Comparison of ENCODE assay signal across 32 cellular contexts in genomic region chr5:170444181-170444580, GRCh38. TPM values are rescaled to one million over a fixed set of nuclear protein-coding genes. Genes with fewer than 3 reads are reported as not detected.
"Had no signal": no experiment of that assay in that cellular context is flagged by ENCODE, and none has a peak within 500 bp of the region (broad histone marks: within the 10 kb centered on the region; RNA-seq: fewer than 3 reads in every experiment).

No MANE protein-coding gene starts in this region.

- H3K4me3 ChIP-seq: SJCRH30, SK-N-MC had no signal

- H3K27me3 ChIP-seq: brain microvascular endothelial cell had no signal

- H3K4me3 Mint-ChIP-seq: activated CD4-positive, alpha-beta T cell treated with anti-CD3 and anti-CD28 coated beads, Interleukin-2, amount 10 ng/mL, durations not matched to agents 24 days and 14 days; activated CD8-positive, alpha-beta T cell treated with anti-CD3 and anti-CD28 coated beads for 36 hours; activated naive CD4-positive, alpha-beta T cell treated with anti-CD3 and anti-CD28 coated beads, Interleukin-2, amount 10 ng/mL, durations not matched to agents 7 days and 5 days; activated naive CD8-positive, alpha-beta T cell; activated naive CD8-positive, alpha-beta T cell treated with anti-CD3 and anti-CD28 coated beads, Interleukin-2, amount 50 U/mL, for 24 hours; activated T-cell treated with anti-CD3 and anti-CD28 coated beads, Interleukin-2, amount 50 U/mL, for 4 hours; central memory CD8-positive, alpha-beta T cell had no signal

- H3K4me1 Mint-ChIP-seq: activated CD4-positive, alpha-beta T cell treated with anti-CD3 and anti-CD28 coated beads, Interleukin-2, amount 10 ng/mL, durations not matched to agents 24 days and 14 days; central memory CD8-positive, alpha-beta T cell had no signal

- H3K27ac Mint-ChIP-seq: activated CD4-positive, alpha-beta T cell treated with anti-CD3 and anti-CD28 coated beads, Interleukin-2, amount 10 ng/mL, durations not matched to agents 24 days and 14 days; activated CD8-positive, alpha-beta T cell treated with anti-CD3 and anti-CD28 coated beads for 36 hours; activated naive CD4-positive, alpha-beta T cell treated with anti-CD3 and anti-CD28 coated beads, Interleukin-2, amount 10 ng/mL, durations not matched to agents 7 days and 5 days; activated naive CD8-positive, alpha-beta T cell; activated naive CD8-positive, alpha-beta T cell treated with anti-CD3 and anti-CD28 coated beads, Interleukin-2, amount 50 U/mL, for 24 hours had no signal

- H3K36me3 ChIP-seq: brain microvascular endothelial cell, SJCRH30 had no signal

- H3K9me3 Mint-ChIP-seq: activated CD4-positive, alpha-beta T cell treated with anti-CD3 and anti-CD28 coated beads, Interleukin-2, amount 10 ng/mL, durations not matched to agents 24 days and 14 days; activated naive CD4-positive, alpha-beta T cell treated with anti-CD3 and anti-CD28 coated beads, Interleukin-2, amount 10 ng/mL, durations not matched to agents 7 days and 5 days; central memory CD8-positive, alpha-beta T cell had no signal

- H3K27ac ChIP-seq: brain microvascular endothelial cell, SJCRH30, SK-N-MC had no signal

- H3K4me1 ChIP-seq: SJCRH30 had no signal

- DNase-seq: activated CD4-positive, alpha-beta T cell treated with anti-CD3 and anti-CD28 coated beads, Interleukin-2, amount 10 ng/mL, durations not matched to agents 24 days and 14 days; activated CD4-positive, alpha-beta T cell treated with anti-CD3 and anti-CD28 coated beads, Interleukin-2, amount 50 U/mL, for 4 hours; activated CD8-positive, alpha-beta memory T cell treated with anti-CD3 and anti-CD28 coated beads, Interleukin-2, amount 50 U/mL, for 4 hours; activated CD8-positive, alpha-beta T cell treated with anti-CD3 and anti-CD28 coated beads for 36 hours; activated effector memory CD4-positive, alpha-beta T cell treated with Interleukin-2 at 50 U/mL for 16 hours; activated naive CD4-positive, alpha-beta T cell treated with anti-CD3 and anti-CD28 coated beads, Interleukin-2, amount 10 ng/mL, durations not matched to agents 7 days and 5 days; activated naive CD8-positive, alpha-beta T cell treated with anti-CD3 and anti-CD28 coated beads, Interleukin-2, amount 50 U/mL, for 24 hours; activated T-cell treated with anti-CD3 and anti-CD28 coated beads for 4 hours; activated T-cell treated with anti-CD3 and anti-CD28 coated beads, Interleukin-2, amount 50 U/mL, for 4 hours; anterior cingulate cortex; brain microvascular endothelial cell; Kasumi-1; KG1; MM.1S; MV-4-11; NCI-H1092; NCI-H1436 treated with DMSO at 0.1 percent for 48 hours; NCI-H1694 treated with DMSO at 0.1 percent for 48 hours; NCI-H2029; NCI-H446; NCI-H510A treated with DMSO at 0.1 percent for 48 hours; NCI-H526 treated with DMSO at 0.1 percent for 48 hours; NCI-H774; SHP77; SJCRH30; T1000 had no signal

- H3K27me3 Mint-ChIP-seq: activated CD4-positive, alpha-beta T cell treated with anti-CD3 and anti-CD28 coated beads, Interleukin-2, amount 10 ng/mL, durations not matched to agents 24 days and 14 days; activated CD8-positive, alpha-beta T cell treated with anti-CD3 and anti-CD28 coated beads for 36 hours; activated naive CD8-positive, alpha-beta T cell; activated naive CD8-positive, alpha-beta T cell treated with anti-CD3 and anti-CD28 coated beads, Interleukin-2, amount 50 U/mL, for 24 hours; central memory CD8-positive, alpha-beta T cell had no signal

- H3K36me3 Mint-ChIP-seq: activated naive CD4-positive, alpha-beta T cell treated with anti-CD3 and anti-CD28 coated beads, Interleukin-2, amount 10 ng/mL, durations not matched to agents 7 days and 5 days had no signal

- H3K9me3 ChIP-seq: SJCRH30 had no signal

RNA-seq across cellular contexts. Expression of gene KCNMB1, which starts 55.0 kb away (rescaled TPM):
- total RNA-seq: activated CD4-positive, alpha-beta T cell treated with anti-CD3 and anti-CD28 coated beads, Interleukin-2, amount 10 ng/mL, durations not matched to agents 24 days and 14 days; activated CD8-positive, alpha-beta T cell treated with anti-CD3 and anti-CD28 coated beads for 36 hours; RPMI7951; SJCRH30; T-helper 1 cell treated with Interleukin-12 subunit alpha and Interleukin-12 subunit beta and Interleukin-4 antibody, amounts not matched to agents 30 ng/mL and 1 ng/mL, for 36 hours; T-helper 2 cell treated with Interferon-gamma antibody and Interleukin-4, amounts not matched to agents 100 ng/mL and 5 ng/mL, for 36 hours had no signal

RNA-seq across cellular contexts. Expression of gene KCNIP1, which starts 59.6 kb away (rescaled TPM):
- total RNA-seq: activated CD4-positive, alpha-beta T cell treated with anti-CD3 and anti-CD28 coated beads, Interleukin-2, amount 10 ng/mL, durations not matched to agents 24 days and 14 days; activated CD8-positive, alpha-beta T cell treated with anti-CD3 and anti-CD28 coated beads for 36 hours; activated T-cell treated with anti-CD3 and anti-CD28 coated beads, Interleukin-2, amount 50 U/mL, for 4 hours; RPMI7951; T-helper 1 cell treated with Interleukin-12 subunit alpha and Interleukin-12 subunit beta and Interleukin-4 antibody, amounts not matched to agents 30 ng/mL and 1 ng/mL, for 36 hours; T-helper 2 cell treated with Interferon-gamma antibody and Interleukin-4, amounts not matched to agents 100 ng/mL and 5 ng/mL, for 36 hours had no signal
